12 cellular contexts compared by ENCODE assay signal in the genomic region with DNA sequence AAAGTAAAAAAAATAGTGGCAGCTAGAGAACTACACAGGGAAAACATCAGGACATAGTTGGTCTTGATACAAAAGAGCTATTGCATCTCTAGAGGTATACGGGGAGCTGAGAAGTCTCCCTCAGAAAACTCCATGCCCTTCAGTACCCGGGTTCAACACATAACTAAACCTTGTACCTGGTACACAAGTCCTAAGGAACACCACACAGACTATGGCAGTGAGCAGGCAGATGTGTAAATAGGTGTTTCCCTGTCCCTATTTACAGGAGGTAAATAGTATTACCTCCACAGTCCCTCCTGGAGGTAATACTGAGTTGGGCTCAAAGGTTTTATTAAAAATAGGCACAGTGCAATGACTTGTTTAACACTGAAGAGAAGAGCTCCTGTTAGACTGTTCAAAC. TPM values are rescaled to one million over a fixed set of nuclear protein-coding genes. Genes with fewer than 3 reads are reported as not detected.
"Had no signal": no experiment of that assay in that cellular context is flagged by ENCODE, and none has a peak within 500 bp of the region (broad histone marks: within the 10 kb centered on the region; RNA-seq: fewer than 3 reads in every experiment).

No MANE protein-coding gene starts in this region.

- H3K27ac ChIP-seq: adrenal gland, thyroid gland, uterus had no signal

- H3K9me3 ChIP-seq: adrenal gland, gastroesophageal sphincter, heart right ventricle, lower lobe of right lung, thyroid gland, uterus had no signal

- H3K27ac Mint-ChIP-seq: activated CD4-positive, alpha-beta memory T cell treated with anti-CD3 and anti-CD28 coated beads for 36 hours had no signal

- H3K4me3 ChIP-seq: lower lobe of right lung, thyroid gland, uterus had no signal

- ATAC-seq: gastroesophageal sphincter; heart right ventricle; left cardiac atrium; lower lobe of right lung; stimulated activated effector memory CD8-positive, alpha-beta T cell treated with anti-CD3 and anti-CD28 coated beads, Interleukin-12 subunit alpha, Interleukin-12 subunit beta, amount 100 ng/mL, for 72 hours had no signal

- H3K36me3 Mint-ChIP-seq: activated CD4-positive, alpha-beta memory T cell treated with anti-CD3 and anti-CD28 coated beads for 36 hours; stimulated activated effector memory CD8-positive, alpha-beta T cell treated with anti-CD3 and anti-CD28 coated beads, Interleukin-12 subunit alpha, Interleukin-12 subunit beta, amount 100 ng/mL, for 72 hours had no signal

- H3K27me3 ChIP-seq: adrenal gland, thyroid gland, uterus had no signal

- DNase-seq: activated CD4-positive, alpha-beta memory T cell treated with anti-CD3 and anti-CD28 coated beads for 36 hours; activated CD4-positive, CD25-positive, alpha-beta regulatory T cell; activated naive CD4-positive, alpha-beta T cell treated with Interleukin-2 at 50 U/mL for 16 hours; adrenal gland; heart right ventricle; left cardiac atrium; lower lobe of right lung; thyroid gland; uterus had no signal

- H3K36me3 ChIP-seq: adrenal gland, gastroesophageal sphincter, heart right ventricle, lower lobe of right lung, thyroid gland, uterus had no signal

- H3K9me3 Mint-ChIP-seq: activated CD4-positive, alpha-beta memory T cell treated with anti-CD3 and anti-CD28 coated beads for 36 hours; T-helper 2 cell treated with Interferon-gamma antibody and Interleukin-4, amounts not matched to agents 5 μg/mL and 100 μg/mL, for 36 hours had no signal

RNA-seq across cellular contexts. Expression of a gene that starts 5.9 kb away (rescaled TPM):
- total RNA-seq: activated CD4-positive, alpha-beta memory T cell treated with anti-CD3 and anti-CD28 coated beads for 36 hours had no signal
